Comparison of ENCODE assay signal across 1 cellular context in genomic region chr2:106127776-106128268, GRCh38.
TF ChIP-seq lines count a peak whose summit lies in the region.

No MANE protein-coding gene starts in this region.

TF ChIP-seq in SK-N-SH, 30 proteins besides CTCF, POLR2A, EP300 and RAD21 (continued from another document):
- TF ChIP-seq MAX (IDR thresholded peaks at IDR 0.05; ENCODE audit: low read depth) = no peak
- no peak for TF ChIP-seq JUND (IDR thresholded peaks at IDR 0.05)
- TF ChIP-seq RXRA (IDR thresholded peaks at IDR 0.05; ENCODE audit: borderline replicate concordance, low read depth) = no peak
- TF ChIP-seq RCOR1 (IDR thresholded peaks at IDR 0.05; ENCODE audit: low read length) = no peak
- no peak for TF ChIP-seq MEF2A (IDR thresholded peaks at IDR 0.05; ENCODE audit: borderline replicate concordance, low read depth)
- no peak for TF ChIP-seq USF2 (IDR thresholded peaks at IDR 0.05; ENCODE audit: borderline replicate concordance, low read depth, low read length)
- TF ChIP-seq GABPA (IDR thresholded peaks at IDR 0.05; ENCODE audit: low read depth) = no peak
- TF ChIP-seq ELF1 (IDR thresholded peaks at IDR 0.05) = no peak
- no peak for TF ChIP-seq IRF3 (IDR thresholded peaks at IDR 0.05; ENCODE audit: low read depth, low read length)
- no peak for TF ChIP-seq FOXM1 (IDR thresholded peaks at IDR 0.05; ENCODE audit: low read depth)
- no peak for TF ChIP-seq FOSL2 (IDR thresholded peaks at IDR 0.05; ENCODE audit: borderline replicate concordance, low read depth)
- no peak for TF ChIP-seq REST (IDR thresholded peaks at IDR 0.05; ENCODE audit: low read depth, low read length)
- no peak for TF ChIP-seq SMC3 (IDR thresholded peaks at IDR 0.05; ENCODE audit: low read depth, low read length)
- TF ChIP-seq TCF12 (IDR thresholded peaks at IDR 0.05) = no peak
- no peak for TF ChIP-seq POLR2AphosphoS5 (IDR thresholded peaks at IDR 0.05; ENCODE audit: low read depth, low read length)
TF ChIP-seq in SK-N-SH: peak in this region for 0.
